10 cellular contexts compared by ENCODE assay signal in genomic region chr19:54795763-54796162, GRCh38. TPM values are rescaled to one million over a fixed set of nuclear protein-coding genes. Genes with fewer than 3 reads are reported as not detected.
"Had no signal": no experiment of that assay in that cellular context is flagged by ENCODE, and none has a peak within 500 bp of the region (broad histone marks: within the 10 kb centered on the region; RNA-seq: fewer than 3 reads in every experiment).

No MANE protein-coding gene starts in this region.

- H3K36me3 Mint-ChIP-seq: stimulated activated effector memory CD8-positive, alpha-beta T cell treated with anti-CD3 and anti-CD28 coated beads, Interleukin-12 subunit alpha, Interleukin-12 subunit beta, amount 100 ng/mL, for 72 hours had no signal

- H3K4me3 Mint-ChIP-seq: activated T-helper 17 cell treated with anti-CD3 and anti-CD28 coated beads, Interleukin-2, amount 50 U/mL, for 72 hours; neural crest cell; stimulated activated effector memory CD8-positive, alpha-beta T cell treated with anti-CD3 and anti-CD28 coated beads, Interleukin-12 subunit alpha, Interleukin-12 subunit beta, amount 100 ng/mL, for 72 hours had no signal

- ATAC-seq: activated CD4-positive, CD25-positive, alpha-beta regulatory T cell treated with anti-CD3 and anti-CD28 coated beads, Interleukin-2, amount 50 U/mL, for 24 hours; activated T-helper 17 cell treated with anti-CD3 and anti-CD28 coated beads, Interleukin-2, amount 50 U/mL, for 72 hours; gastrocnemius medialis; stimulated activated effector memory CD8-positive, alpha-beta T cell treated with anti-CD3 and anti-CD28 coated beads, Interleukin-12 subunit alpha, Interleukin-12 subunit beta, amount 100 ng/mL, for 72 hours had no signal

- DNase-seq: activated naive CD4-positive, alpha-beta T cell treated with Interleukin-2 at 50 U/mL for 16 hours; activated T-cell treated with anti-CD3 and anti-CD28 coated beads for 4 hours; gastrocnemius medialis; islet precursor cell; midbrain had no signal

- H3K4me1 Mint-ChIP-seq: neural crest cell had no signal

- H3K27ac Mint-ChIP-seq: activated T-helper 17 cell treated with anti-CD3 and anti-CD28 coated beads, Interleukin-2, amount 50 U/mL, for 72 hours; stimulated activated effector memory CD8-positive, alpha-beta T cell treated with anti-CD3 and anti-CD28 coated beads, Interleukin-12 subunit alpha, Interleukin-12 subunit beta, amount 100 ng/mL, for 72 hours had no signal

- H3K9me3 Mint-ChIP-seq: activated T-helper 17 cell treated with anti-CD3 and anti-CD28 coated beads, Interleukin-2, amount 50 U/mL, for 72 hours; stimulated activated effector memory CD8-positive, alpha-beta T cell treated with anti-CD3 and anti-CD28 coated beads, Interleukin-12 subunit alpha, Interleukin-12 subunit beta, amount 100 ng/mL, for 72 hours had no signal

RNA-seq across cellular contexts. Expression of gene KIR2DL4, which starts 7.6 kb away (rescaled TPM):
- polyA plus RNA-seq: fibroblast of lung had no signal

RNA-seq across cellular contexts. Expression of gene KIR3DL1, which starts 20.5 kb away (rescaled TPM):
- polyA plus RNA-seq: fibroblast of lung had no signal

RNA-seq across cellular contexts. Expression of gene KIR2DL1, which starts 26.2 kb away (rescaled TPM):
- polyA plus RNA-seq: fibroblast of lung had no signal

RNA-seq across cellular contexts. Expression of gene KIR2DS4, which starts 36.7 kb away (rescaled TPM):
- polyA plus RNA-seq: fibroblast of lung had no signal

RNA-seq across cellular contexts. Expression of gene KIR3DL2, which starts 54.5 kb away (rescaled TPM):
- polyA plus RNA-seq: fibroblast of lung had no signal
